In the genomic region with DNA sequence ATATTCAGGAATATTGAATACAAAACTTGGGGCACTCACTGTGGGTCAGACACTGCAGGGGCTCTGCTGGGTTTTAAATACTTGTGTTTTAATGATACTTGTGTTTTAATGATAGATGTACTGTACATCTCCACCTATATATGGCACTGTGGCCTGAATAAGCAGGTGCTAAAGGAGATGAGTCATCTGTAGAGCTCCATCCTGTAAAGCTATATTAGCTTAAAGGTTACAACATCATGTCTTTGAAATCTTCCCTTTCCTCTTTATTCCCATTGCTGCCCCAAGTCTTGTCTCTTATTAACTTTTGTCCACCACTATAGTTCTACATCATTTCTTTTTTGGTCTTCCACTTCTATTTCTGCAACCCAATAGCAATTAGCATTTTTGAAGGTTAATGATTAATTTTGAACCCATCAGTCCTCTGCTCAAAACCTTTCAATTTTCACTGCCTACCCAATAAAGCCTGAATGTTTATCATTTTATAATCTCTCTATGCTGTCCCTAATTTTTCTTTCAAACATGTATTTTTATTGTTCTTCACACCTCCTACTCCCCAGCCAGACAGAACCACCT, we compare ENCODE assay signal across 13 cellular contexts.
DNase-seq lines count a peak whose midpoint lies in the region; ATAC-seq and TF ChIP-seq lines count a peak whose summit lies in the region.
"Had no signal": no experiment of that assay in that cellular context is flagged by ENCODE, and none has a peak within 500 bp of the region (broad histone marks: within the 10 kb centered on the region; RNA-seq: fewer than 3 reads in every experiment).

No MANE protein-coding gene starts in this region.

- peaks cover 12% of the 10 kb centered on the region for H3K4me1 Mint-ChIP-seq in Calu3 (ENCODE audit: low read depth, unreplicated experiment)
- no peaks in the 10 kb centered on the region for H3K4me1 Mint-ChIP-seq in glutamatergic neuron (ENCODE audit: low read depth, unreplicated experiment)

- BruUV-seq in Calu3 (replicated peaks; lab: Mats Ljungman, UMichigan), result no TSS peak

- ATAC-seq in GM18861 (IDR thresholded peaks at IDR 0.05; ENCODE audit: unreplicated experiment), result peak; percentile 96
- peak; percentile 63 for ATAC-seq in GM21717 (IDR thresholded peaks at IDR 0.05; ENCODE audit: unreplicated experiment)
- ATAC-seq in HG03342 (IDR thresholded peaks at IDR 0.05; ENCODE audit: unreplicated experiment), result peak; percentile 91
- ATAC-seq: left lobe of liver had no signal

- H3K27ac Mint-ChIP-seq in Calu3 (ENCODE audit: unreplicated experiment) (no peak overlapping the region), glutamatergic neuron (ENCODE audit: unreplicated experiment) (no peak overlapping the region)

- TF ChIP-seq CTCF in epithelial cell of esophagus (IDR thresholded peaks at IDR 0.05; ENCODE audit: insufficient read depth, low read depth, low read length, missing control alignments), result peak; percentile 6
- no peak for TF ChIP-seq CTCF in Calu3 (IDR thresholded peaks at IDR 0.05; ENCODE audit: unreplicated experiment)
- no peak for TF ChIP-seq CTCF in glutamatergic neuron (IDR thresholded peaks at IDR 0.05; ENCODE audit: partially characterized antibody, unreplicated experiment)

- H3K36me3 Mint-ChIP-seq in Calu3 (ENCODE audit: insufficient read depth, unreplicated experiment) (no peaks in the 10 kb centered on the region), glutamatergic neuron (ENCODE audit: unreplicated experiment) (no peaks in the 10 kb centered on the region)

- intact Hi-C loops in Calu3 (cut with micrococcal nuclease; ENCODE audit: unreplicated experiment), result no loop called here

- H3K4me3 Mint-ChIP-seq in Calu3 (ENCODE audit: low read depth, unreplicated experiment) (no peak overlapping the region), glutamatergic neuron (ENCODE audit: unreplicated experiment) (no peak overlapping the region)

- H3K9me3 Mint-ChIP-seq in Calu3 (ENCODE audit: low read depth, unreplicated experiment), result no peaks in the 10 kb centered on the region
- H3K9me3 Mint-ChIP-seq in glutamatergic neuron (ENCODE audit: unreplicated experiment), result no peaks in the 10 kb centered on the region

- CTCF ChIA-PET in Calu3 (lab: Charles Lee), result interaction anchor here (1.0 kb wide), 1 partner anchor 19 kb away, joined by 3 read pairs; no protein-coding TSS in a partner anchor

- DNase-seq in epithelial cell of esophagus (ENCODE audit: low read depth) (peak; percentile 69), C1 segment of cervical spinal cord (lab: John Stamatoyannopoulos, UW) (no peak), mucosa of gallbladder (ENCODE audit: low spot score) (no peak), Calu3 (no peak), glutamatergic neuron (no peak)
- DNase-seq: activated CD8-positive, alpha-beta memory T cell treated with anti-CD3 and anti-CD28 coated beads for 24 hours; ovary; tibial artery had no signal

- H3K27me3 Mint-ChIP-seq in Calu3 (ENCODE audit: unreplicated experiment), result no peaks in the 10 kb centered on the region
- no peaks in the 10 kb centered on the region for H3K27me3 Mint-ChIP-seq in glutamatergic neuron (ENCODE audit: unreplicated experiment)

- H3K4me3 ChIP-seq in epithelial cell of esophagus (ENCODE audit: low read length), result no peak overlapping the region
- H3K4me3 ChIP-seq: ovary, SJSA1, tibial artery had no signal
